Comparison of ENCODE assay signal across 8 cellular contexts in genomic region chr5:151239237-151239861, GRCh38. TPM values are rescaled to one million over a fixed set of nuclear protein-coding genes. Genes with fewer than 3 reads are reported as not detected.
DNase-seq lines count a peak whose midpoint lies in the region; ATAC-seq and TF ChIP-seq lines count a peak whose summit lies in the region.

No MANE protein-coding gene starts in this region.

- peak; percentile 87 for DNase-seq in AG08396 (ENCODE audit: low spot score)
- peak; percentile 86 for DNase-seq in GM12865 (ENCODE audit: low read depth)
- DNase-seq in SK-N-DZ (ENCODE audit: low spot score), result peak; percentile 54
- peak; percentile 78 to 87 for DNase-seq in cardiac fibroblast (ENCODE audit: low read depth in 2 of 2)
- peak; percentile 61 for DNase-seq in kidney glomerular epithelial cell (lab: John Stamatoyannopoulos, UW)
- peak; percentile 29 for DNase-seq in stimulated activated CD8-positive, alpha-beta memory T cell treated with anti-CD3 and anti-CD28 coated beads, Interleukin-12 subunit alpha, Interleukin-12 subunit beta, amount 100 ng/mL, for 4 hours (ENCODE audit: low read depth)
- no peak for DNase-seq in NCI-H1436 (lab: John Stamatoyannopoulos, UW)

- H3K4me3 ChIP-seq in GM12865 (ENCODE audit: low read depth, low read length), result peak overlapping the region; percentile 54
- H3K4me3 ChIP-seq in cardiac fibroblast (replicated peaks in 1 of 2; ENCODE audit: low read depth in 2 of 2, low read length in 2 of 2), result peak overlapping the region in 1 of 2 donors; percentile 27

- ATAC-seq in HG03520 (IDR thresholded peaks at IDR 0.05; ENCODE audit: unreplicated experiment), result peak; percentile 49

- TF ChIP-seq CTCF in GM12865 (IDR thresholded peaks at IDR 0.05; ENCODE audit: insufficient read depth, low read depth, low read length, missing control alignments), result peak; percentile 94
- peak; percentile 90 for TF ChIP-seq CTCF in cardiac fibroblast (IDR thresholded peaks at IDR 0.05; ENCODE audit: low read depth, low read length)

RNA-seq across cellular contexts. Expression of gene GM2A, which starts 13.6 kb away (rescaled TPM):
- polyA plus RNA-seq in SK-N-DZ (2014; cell fraction: cytosol; rRNA removed), result 7.3 and 11.9 TPM in 2 replicates
- 1.3 and 3.5 TPM in 2 replicates for polyA plus RNA-seq in SK-N-DZ (2014; cell fraction: nucleus; rRNA removed)

RNA-seq across cellular contexts. Expression of gene CCDC69, which starts 15.5 kb away (rescaled TPM):
- polyA plus RNA-seq in SK-N-DZ (2014; cell fraction: cytosol; rRNA removed), result 0.06 TPM in 1 of 2 replicates, not detected in the other
- not detected in 2 replicates for polyA plus RNA-seq in SK-N-DZ (2014; cell fraction: nucleus; rRNA removed)
